In genomic region chr6:21208796-21209186, GRCh38 we compare ENCODE assay signal across 14 cellular contexts.
DNase-seq lines count a peak whose midpoint lies in the region; ATAC-seq, FAIRE-seq and TF ChIP-seq lines count a peak whose summit lies in the region.
"Had no signal": no experiment of that assay in that cellular context is flagged by ENCODE, and none has a peak within 500 bp of the region (broad histone marks: within the 10 kb centered on the region; RNA-seq: fewer than 3 reads in every experiment).

No MANE protein-coding gene starts in this region.

- no peak overlapping the region for H3K4me3 Mint-ChIP-seq in stimulated activated memory B cell treated with anti-CD40 and anti-IgM and Interleukin-4, amounts not matched to agents 10 μg/mL and 1 μg/mL and 100 μg/mL, for 72 hours

- H3K36me3 ChIP-seq in Karpas-422 (ENCODE audit: insufficient read depth, low read length) (no peaks in the 10 kb centered on the region), GM12878 (ENCODE audit: control insufficient read depth in 2 of 2, insufficient read depth in 2 of 2, low read length in 1 of 2) (no peaks in the 10 kb centered on the region; a peak in 1 of 4 replicates)

- H2AFZ ChIP-seq in Karpas-422 (ENCODE audit: low read length) (no peak overlapping the region), GM12878 (ENCODE audit: control insufficient read depth, low read depth, low read length) (peak overlapping the region; percentile 11; the same call in 1 of the 2 replicates)

- no peak for FAIRE-seq in GM12878 (lab: Jason Lieb, UNC)
- FAIRE-seq: H54, RCC 7860 had no signal

- CTCF ChIA-PET in GM12878 (lab: Yijun Ruan, JAX): interaction anchor here (0.6 to 2.3 kb wide), 8 partner anchors 9 to 645 kb away, joined by 3 to 8 read pairs (median 3); no protein-coding TSS in a partner anchor

- no TSS peak for BruUV-seq in GM12878 (replicated peaks; lab: Mats Ljungman, UMichigan)

- in situ Hi-C loops in GM12878 (cut with MboI): no loop called here

- TF ChIP-seq EP300 in GM12878 (IDR thresholded peaks at IDR 0.05; ENCODE audit: borderline replicate concordance in 1 of 2, control insufficient read depth in 1 of 2, low read depth in 2 of 2, low read length in 2 of 2): no peak

- SMC1A ChIA-PET in GM12878 (lab: Charles Lee; ENCODE audit: uncharacterized antibody, unreplicated experiment): interaction anchor here (0.7 to 2.4 kb wide), 24 partner anchors 10 to 333 kb away, joined by 3 to 34 read pairs (median 4); no protein-coding TSS in a partner anchor

- H3K9me3 ChIP-seq in Karpas-422 (ENCODE audit: low read length) (no peaks in the 10 kb centered on the region), GM12878 (replicated peaks; ENCODE audit: control insufficient read depth, insufficient read depth, low read length) (peaks cover 5% of the 10 kb centered on the region; the same call in 2 of the 3 replicates)

- H3K27ac ChIP-seq in Karpas-422 (ENCODE audit: low read length): peak overlapping the region; percentile 73
- peak overlapping the region; percentile 4; the same call in 1 of the 2 replicates for H3K27ac ChIP-seq in GM12878 (ENCODE audit: control insufficient read depth, insufficient read depth)

- TF ChIP-seq RAD21 in GM12878 (IDR thresholded peaks at IDR 0.05; ENCODE audit: insufficient read depth, low read depth, low read length): no peak

- H3K9ac ChIP-seq in Karpas-422 (ENCODE audit: low read length): peak overlapping the region; percentile 28; the same call in 1 of the 2 replicates
- H3K9ac ChIP-seq in GM12878 (ENCODE audit: control insufficient read depth, insufficient read depth, low read length): no peak overlapping the region

- RAD21 ChIA-PET in GM12878 (lab: Charles Lee; ENCODE audit: unreplicated experiment): interaction anchor here (0.7 to 1.9 kb wide), 16 partner anchors 10 to 381 kb away, joined by 3 to 8 read pairs (median 3); no protein-coding TSS in a partner anchor

- POLR2A ChIA-PET in GM12878 (lab: Charles Lee): interaction anchor here (1.1 to 1.4 kb wide), 4 partner anchors 10 to 136 kb away, joined by 3 to 8 read pairs (median 6); no protein-coding TSS in a partner anchor

- H3K9me3 Mint-ChIP-seq in stimulated activated memory B cell treated with anti-CD40 and anti-IgM and Interleukin-4, amounts not matched to agents 10 μg/mL and 1 μg/mL and 100 μg/mL, for 72 hours: peaks cover 9% of the 10 kb centered on the region

- TF ChIP-seq POLR2A in GM12878 (IDR thresholded peaks at IDR 0.05; ENCODE audit: low read depth, low read length): no peak

- H4K20me1 ChIP-seq in Karpas-422 (ENCODE audit: insufficient read depth, low read depth, low read length) (no peaks in the 10 kb centered on the region), GM12878 (ENCODE audit: control insufficient read depth, insufficient read depth) (no peaks in the 10 kb centered on the region)

- intact Hi-C loops in GM12878 (cut with micrococcal nuclease; ENCODE audit: unreplicated experiment): loop anchor here (1.0 kb wide), 1 partner anchor 49 kb away; no protein-coding TSS in a partner anchor

- H3K4me1 ChIP-seq in Karpas-422 (ENCODE audit: low read length): peaks cover 47% of the 10 kb centered on the region
- H3K4me1 ChIP-seq in GM12878 (ENCODE audit: control insufficient read depth, insufficient read depth, low read length): peaks cover 45% of the 10 kb centered on the region

- peak overlapping the region; percentile 33; the same call in 1 of the 2 replicates for H3K4me3 ChIP-seq in Karpas-422 (ENCODE audit: low read length)
- no peak overlapping the region for H3K4me3 ChIP-seq in GM12878

- DNase-seq in SIG-M5 treated with dmso at 0.1 percent for 504 hours (lab: John Stamatoyannopoulos, UW; ENCODE audit: unreplicated experiment): peak; percentile 1
- DNase-seq in SIG-M5 (lab: John Stamatoyannopoulos, UW): no peak
- DNase-seq in Karpas-422: peak; percentile 51
- DNase-seq in GM12878 (ENCODE audit: low read depth, low spot score): no peak
- DNase-seq in iPS-NIHi7 (ENCODE audit: extremely low spot score): no peak
- no peak for DNase-seq in kidney tubule cell (ENCODE audit: low spot score)
- DNase-seq: Kasumi-1, NCI-H146, NCI-H2107, NCI-H524, SHP77 had no signal

- no peaks in the 10 kb centered on the region for H3K27me3 Mint-ChIP-seq in stimulated activated memory B cell treated with anti-CD40 and anti-IgM and Interleukin-4, amounts not matched to agents 10 μg/mL and 1 μg/mL and 100 μg/mL, for 72 hours

- H3K27ac Mint-ChIP-seq in stimulated activated memory B cell treated with anti-CD40 and anti-IgM and Interleukin-4, amounts not matched to agents 10 μg/mL and 1 μg/mL and 100 μg/mL, for 72 hours: peak overlapping the region; percentile 19

- no peaks in the 10 kb centered on the region for H3K9me2 ChIP-seq in Karpas-422 (replicated peaks; ENCODE audit: insufficient read depth, low read length)

- no peak for TF ChIP-seq CTCF in GM12878 (IDR thresholded peaks at IDR 0.05 in 2 of 3, conservative IDR thresholded peaks at IDR 0.05 in 1 of 3; ENCODE audit: control insufficient read depth in 2 of 3, extremely low read depth in 1 of 3, insufficient read depth in 1 of 3, low read depth in 3 of 3, low read length in 3 of 3)

- peaks cover 30% of the 10 kb centered on the region for H3K4me1 Mint-ChIP-seq in stimulated activated memory B cell treated with anti-CD40 and anti-IgM and Interleukin-4, amounts not matched to agents 10 μg/mL and 1 μg/mL and 100 μg/mL, for 72 hours

- H3K79me2 ChIP-seq in Karpas-422 (ENCODE audit: low read length): no peaks in the 10 kb centered on the region
- no peaks in the 10 kb centered on the region for H3K79me2 ChIP-seq in GM12878 (ENCODE audit: control insufficient read depth, insufficient read depth, low read length)

- ATAC-seq in GM12878: peak; percentile 22
- ATAC-seq in stimulated activated memory B cell treated with anti-CD40 and anti-IgM and Interleukin-4, amounts not matched to agents 10 μg/mL and 1 μg/mL and 100 μg/mL, for 72 hours: no peak

- H3K4me2 ChIP-seq in Karpas-422 (ENCODE audit: low read depth, low read length, poor library complexity, severe bottlenecking) (peak overlapping the region; percentile 41), GM12878 (ENCODE audit: control insufficient read depth, insufficient read depth) (no peak overlapping the region; the same call in 1 of the 2 replicates)

- WGBS in GM12878 (ENCODE audit: insufficient coverage, insufficient replicate concordance, low lambda C conversion rate, missing lambda C conversion rate): 42% methylated on average over 5 of the region's 5 CpGs

- peaks cover 55% of the 10 kb centered on the region for H3K36me3 Mint-ChIP-seq in stimulated activated memory B cell treated with anti-CD40 and anti-IgM and Interleukin-4, amounts not matched to agents 10 μg/mL and 1 μg/mL and 100 μg/mL, for 72 hours

- H3K27me3 ChIP-seq in Karpas-422 (ENCODE audit: low read length): no peaks in the 10 kb centered on the region
- no peaks in the 10 kb centered on the region for H3K27me3 ChIP-seq in GM12878 (replicated peaks in 1 of 2; ENCODE audit: control insufficient read depth in 2 of 2, insufficient read depth in 2 of 2, low read length in 1 of 2)

TF ChIP-seq in GM12878, 131 proteins besides CTCF, POLR2A, EP300 and RAD21 (continues in another document):
- peak; percentile 10; the same call in 1 of the 2 replicates for TF ChIP-seq ZBTB40 (IDR thresholded peaks at IDR 0.05; ENCODE audit: borderline replicate concordance)

Comparison
In these comparisons a context has a peak if more than half of its experiments do, and no peak if none do; other contexts are left out.
1. DNase-seq: peak in SIG-M5 treated with dmso at 0.1 percent for 504 hours (single experiment) and Karpas-422 (single experiment); none in SIG-M5 (single experiment), GM12878 (single experiment), iPS-NIHi7 (single experiment) and kidney tubule cell (single experiment).